ENCODE assay signal across 11 cellular contexts in genomic region chr16:81582655-81583441, GRCh38.
DNase-seq lines count a peak whose midpoint lies in the region; ATAC-seq and TF ChIP-seq lines count a peak whose summit lies in the region.
"Had no signal": no experiment of that assay in that cellular context is flagged by ENCODE, and none has a peak within 500 bp of the region (broad histone marks: within the 10 kb centered on the region; RNA-seq: fewer than 3 reads in every experiment).

No MANE protein-coding gene starts in this region.

- no peak overlapping the region for H2AFZ ChIP-seq in OCI-LY1 (ENCODE audit: low read length)

- no peak for ATAC-seq in mucosa of descending colon

- DNase-seq in AG08395 (ENCODE audit: low spot score) (peak; percentile 66), esophagus muscularis mucosa (ENCODE audit: extremely low spot score) (no peak), mucosa of descending colon (peak in 2 of 3 donors; percentile 40 to 46), T-helper 9 cell (no peak), DMS53 (lab: John Stamatoyannopoulos, UW) (no peak)
- no peak for DNase-seq in activated naive CD4-positive, alpha-beta T cell treated with anti-CD3 and anti-CD28 coated beads, Interleukin-2, amount 10 ng/mL, durations not matched to agents 7 days and 5 days
- DNase-seq in effector CD4-positive, alpha-beta T cell, result no peak
- DNase-seq: NCI-H1092 treated with DMSO at 0.1 percent for 48 hours, T-helper 1 cell had no signal

- H3K4me1 Mint-ChIP-seq in activated naive CD4-positive, alpha-beta T cell treated with anti-CD3 and anti-CD28 coated beads, Interleukin-2, amount 10 ng/mL, durations not matched to agents 7 days and 5 days, result no peaks in the 10 kb centered on the region

- peak; percentile 22; the same call in 1 of the 2 replicates for TF ChIP-seq CTCF in OCI-LY1 (IDR thresholded peaks at IDR 0.05; ENCODE audit: low read length)
- peak in 2 of 3 experiments; percentile 8 to 18 for TF ChIP-seq CTCF in esophagus muscularis mucosa (IDR thresholded peaks at IDR 0.05)
- TF ChIP-seq CTCF in mucosa of descending colon (IDR thresholded peaks at IDR 0.05), result no peak

- no peaks in the 10 kb centered on the region; the same call in none of the 2 replicates for H3K79me2 ChIP-seq in OCI-LY1 (ENCODE audit: insufficient read depth, low read length)

- H3K27ac ChIP-seq in OCI-LY1 (ENCODE audit: low read depth, low read length, poor library complexity, severe bottlenecking), result no peak overlapping the region
- H3K27ac ChIP-seq in esophagus muscularis mucosa (replicated peaks in 1 of 4), result peak overlapping the region in 3 of 4 donors; percentile 25 to 56 (median 55)

- H3K27ac Mint-ChIP-seq in activated naive CD4-positive, alpha-beta T cell treated with anti-CD3 and anti-CD28 coated beads, Interleukin-2, amount 10 ng/mL, durations not matched to agents 7 days and 5 days, result no peak overlapping the region

- H3K36me3 ChIP-seq in OCI-LY1 (ENCODE audit: insufficient read depth, low read length) (peaks cover 5% of the 10 kb centered on the region; the same call in 1 of the 2 replicates), esophagus muscularis mucosa (no peaks in the 10 kb centered on the region), mucosa of descending colon (ENCODE audit: low read depth) (no peaks in the 10 kb centered on the region)

- H3K36me3 Mint-ChIP-seq in activated naive CD4-positive, alpha-beta T cell treated with anti-CD3 and anti-CD28 coated beads, Interleukin-2, amount 10 ng/mL, durations not matched to agents 7 days and 5 days, result no peaks in the 10 kb centered on the region

- no peak for TF ChIP-seq EP300 in esophagus muscularis mucosa (IDR thresholded peaks at IDR 0.05)

- no peak overlapping the region for H3K4me3 Mint-ChIP-seq in activated naive CD4-positive, alpha-beta T cell treated with anti-CD3 and anti-CD28 coated beads, Interleukin-2, amount 10 ng/mL, durations not matched to agents 7 days and 5 days

- intact Hi-C loops in esophagus muscularis mucosa (cut with DNase I), result no loop called here
- intact Hi-C loops in mucosa of descending colon (cut with DNase I, micrococcal nuclease), result no loop called here

- CTCF ChIA-PET in activated naive CD4-positive, alpha-beta T cell treated with anti-CD3 and anti-CD28 coated beads, Interleukin-2, amount 10 ng/mL, durations not matched to agents 7 days and 5 days (lab: Charles Lee), result no interaction called here

- H3K4me3 ChIP-seq in OCI-LY1 (ENCODE audit: low read depth, low read length, poor library complexity, severe bottlenecking), result no peak overlapping the region
- H3K4me3 ChIP-seq in esophagus muscularis mucosa, result no peak overlapping the region
- H3K4me3 ChIP-seq in mucosa of descending colon, result no peak overlapping the region
- H3K4me3 ChIP-seq: BLaER1 treated with 17β-estradiol and CSF1 and Interleukin-3, amounts not matched to agents 10 nM and 100 nM had no signal

- H3K4me1 ChIP-seq in OCI-LY1 (ENCODE audit: insufficient read depth, low read length, severe bottlenecking) (no peaks in the 10 kb centered on the region), esophagus muscularis mucosa (peaks cover 11 to 22% (median 13%) of the 10 kb centered on the region in 4 donors), mucosa of descending colon (ENCODE audit: low read depth) (peaks cover 40% of the 10 kb centered on the region)

- no peaks in the 10 kb centered on the region for H3K27me3 Mint-ChIP-seq in activated naive CD4-positive, alpha-beta T cell treated with anti-CD3 and anti-CD28 coated beads, Interleukin-2, amount 10 ng/mL, durations not matched to agents 7 days and 5 days

- 85% methylated on average over 21 of the region's 21 CpGs for WGBS in esophagus muscularis mucosa

- no peaks in the 10 kb centered on the region for H4K20me1 ChIP-seq in OCI-LY1 (ENCODE audit: insufficient read depth, low read length)

- no peaks in the 10 kb centered on the region for H3F3A ChIP-seq in OCI-LY1 (ENCODE audit: insufficient read depth, low read length)

- no peaks in the 10 kb centered on the region for H3K9me2 ChIP-seq in OCI-LY1 (ENCODE audit: low read depth, low read length)

- H3K9me3 Mint-ChIP-seq in activated naive CD4-positive, alpha-beta T cell treated with anti-CD3 and anti-CD28 coated beads, Interleukin-2, amount 10 ng/mL, durations not matched to agents 7 days and 5 days, result no peaks in the 10 kb centered on the region

- H3K9me3 ChIP-seq in OCI-LY1 (ENCODE audit: low read length), result no peaks in the 10 kb centered on the region
- H3K9me3 ChIP-seq in esophagus muscularis mucosa, result no peaks in the 10 kb centered on the region
- H3K9me3 ChIP-seq in mucosa of descending colon, result no peaks in the 10 kb centered on the region

- no peak overlapping the region for H3K4me2 ChIP-seq in OCI-LY1 (ENCODE audit: low read length)

- H3K27me3 ChIP-seq in OCI-LY1 (ENCODE audit: insufficient read depth, low read length) (no peaks in the 10 kb centered on the region), esophagus muscularis mucosa (no peaks in the 10 kb centered on the region)
- H3K27me3 ChIP-seq: BLaER1 treated with 17β-estradiol and CSF1 and Interleukin-3, amounts not matched to agents 10 nM and 100 nM had no signal

- no peak for TF ChIP-seq POLR2A in esophagus muscularis mucosa (IDR thresholded peaks at IDR 0.05; ENCODE audit: low read depth)

- no peak overlapping the region for H3K9ac ChIP-seq in OCI-LY1 (ENCODE audit: low read length)

Comparison
In these comparisons a context has a peak if more than half of its experiments do, and no peak if none do; other contexts are left out.
1. DNase-seq: peak in AG08395 (single experiment) and mucosa of descending colon (2 of 3); none in esophagus muscularis mucosa (single experiment), T-helper 9 cell (single experiment), activated naive CD4-positive, alpha-beta T cell treated with anti-CD3 and anti-CD28 coated beads, Interleukin-2, amount 10 ng/mL, durations not matched to agents 7 days and 5 days (single experiment), effector CD4-positive, alpha-beta T cell (single experiment) and DMS53 (single experiment).